ENCODE assay signal across 24 cellular contexts in the genomic region with DNA sequence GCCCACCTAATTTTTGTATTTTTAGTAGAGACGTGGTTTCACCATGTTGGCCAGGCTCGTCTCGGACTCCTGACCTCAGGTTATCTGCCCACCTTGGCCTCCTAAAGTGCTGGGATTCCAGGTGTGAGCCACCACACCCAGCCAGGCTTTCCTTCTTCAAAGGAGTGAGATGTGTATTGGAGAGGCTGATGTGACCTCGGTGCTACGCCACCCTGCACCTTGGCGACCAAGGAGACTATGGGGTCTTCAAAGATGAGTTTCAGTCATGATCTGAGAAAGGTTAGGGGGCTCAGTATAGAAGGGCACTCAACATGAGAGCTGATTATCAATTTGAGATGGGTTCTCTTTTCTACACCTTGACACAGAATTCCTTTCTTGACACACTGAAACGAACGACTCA.
"Had no signal": no experiment of that assay in that cellular context is flagged by ENCODE, and none has a peak within 500 bp of the region (broad histone marks: within the 10 kb centered on the region; RNA-seq: fewer than 3 reads in every experiment).

No MANE protein-coding gene starts in this region.

- DNase-seq: immature natural killer cell; islet precursor cell; midbrain; mucosa of descending colon; naive thymus-derived CD4-positive, alpha-beta T cell; pancreas; posterior cingulate gyrus; retina; right lobe of liver; stimulated activated CD4-positive, alpha-beta T cell treated with anti-CD3 and anti-CD28 coated beads, Interleukin-1b, Interleukin-23, amount 100 ng/mL, for 48 hours; stimulated activated CD4-positive, alpha-beta T cell treated with anti-CD3 and anti-CD28 coated beads, Interleukin-2, amount 100 ng/mL, for 48 hours; stimulated activated CD4-positive, alpha-beta T cell treated with anti-CD3 and anti-CD28 coated beads, Interleukin-4, amount 100 ng/mL, for 4 hours; stimulated activated CD8-positive, alpha-beta memory T cell treated with anti-CD3 and anti-CD28 coated beads, Interleukin-4, amount 100 ng/mL, for 48 hours; stimulated activated naive CD4-positive, alpha-beta T cell treated with Interleukin-2 at 50 U/mL for 16 hours; stimulated activated naive CD8-positive, alpha-beta T cell treated with anti-CD3 and anti-CD28 coated beads, Interleukin-15, amount 100 ng/mL, for 72 hours; thyroid gland; transverse colon; upper lobe of left lung had no signal

- H3K36me3 ChIP-seq: pancreas, prostate gland, right lobe of liver, thyroid gland, transverse colon, upper lobe of left lung, vagina had no signal

- H3K4me3 Mint-ChIP-seq: immature natural killer cell; naive thymus-derived CD4-positive, alpha-beta T cell; natural killer cell treated with Interleukin-12 subunit alpha and Interleukin-12 subunit beta and Interleukin-15 and Interleukin-18, amount 100 ng/mL, for 72 hours; stimulated activated memory B cell treated with anti-CD40 and anti-IgM and Interleukin-4, amounts not matched to agents 10 μg/mL and 1 μg/mL and 100 μg/mL, for 72 hours; stimulated activated naive CD8-positive, alpha-beta T cell treated with anti-CD3 and anti-CD28 coated beads, Interleukin-15, amount 100 ng/mL, for 72 hours had no signal

- H3K9me3 Mint-ChIP-seq: immature natural killer cell; stimulated activated memory B cell treated with anti-CD40 and anti-IgM and Interleukin-4, amounts not matched to agents 10 μg/mL and 1 μg/mL and 100 μg/mL, for 72 hours; stimulated activated naive CD8-positive, alpha-beta T cell treated with anti-CD3 and anti-CD28 coated beads, Interleukin-15, amount 100 ng/mL, for 72 hours had no signal

- H3K27me3 ChIP-seq: right lobe of liver, thyroid gland, transverse colon, upper lobe of left lung, vagina had no signal

- H3K9me3 ChIP-seq: mucosa of descending colon, pancreas, prostate gland, right lobe of liver, thyroid gland, transverse colon, upper lobe of left lung, vagina had no signal

- H3K4me1 ChIP-seq: pancreas, prostate gland, right lobe of liver, thyroid gland, transverse colon, upper lobe of left lung, vagina had no signal

- H3K36me3 Mint-ChIP-seq: immature natural killer cell; naive thymus-derived CD4-positive, alpha-beta T cell; natural killer cell treated with Interleukin-12 subunit alpha and Interleukin-12 subunit beta and Interleukin-15 and Interleukin-18, amount 100 ng/mL, for 72 hours; stimulated activated memory B cell treated with anti-CD40 and anti-IgM and Interleukin-4, amounts not matched to agents 10 μg/mL and 1 μg/mL and 100 μg/mL, for 72 hours had no signal

- H3K4me3 ChIP-seq: lung, mucosa of descending colon, pancreas, prostate gland, right lobe of liver, thyroid gland, transverse colon, upper lobe of left lung, vagina had no signal

- H3K27ac ChIP-seq: pancreas, prostate gland, right lobe of liver, thyroid gland, transverse colon, upper lobe of left lung, vagina had no signal

- ATAC-seq: left lobe of liver; mucosa of descending colon; naive thymus-derived CD4-positive, alpha-beta T cell; natural killer cell treated with Interleukin-12 subunit alpha and Interleukin-12 subunit beta and Interleukin-15 and Interleukin-18, amount 100 ng/mL, for 72 hours; pancreas; right lobe of liver; stimulated activated memory B cell treated with anti-CD40 and anti-IgM and Interleukin-4, amounts not matched to agents 10 μg/mL and 1 μg/mL and 100 μg/mL, for 72 hours; stimulated activated naive CD8-positive, alpha-beta T cell treated with anti-CD3 and anti-CD28 coated beads, Interleukin-15, amount 100 ng/mL, for 72 hours had no signal

- H3K27ac Mint-ChIP-seq: immature natural killer cell; naive thymus-derived CD4-positive, alpha-beta T cell; natural killer cell treated with Interleukin-12 subunit alpha and Interleukin-12 subunit beta and Interleukin-15 and Interleukin-18, amount 100 ng/mL, for 72 hours; stimulated activated memory B cell treated with anti-CD40 and anti-IgM and Interleukin-4, amounts not matched to agents 10 μg/mL and 1 μg/mL and 100 μg/mL, for 72 hours; stimulated activated naive CD8-positive, alpha-beta T cell treated with anti-CD3 and anti-CD28 coated beads, Interleukin-15, amount 100 ng/mL, for 72 hours had no signal

- H3K27me3 Mint-ChIP-seq: natural killer cell treated with Interleukin-12 subunit alpha and Interleukin-12 subunit beta and Interleukin-15 and Interleukin-18, amount 100 ng/mL, for 72 hours; stimulated activated memory B cell treated with anti-CD40 and anti-IgM and Interleukin-4, amounts not matched to agents 10 μg/mL and 1 μg/mL and 100 μg/mL, for 72 hours; stimulated activated naive CD8-positive, alpha-beta T cell treated with anti-CD3 and anti-CD28 coated beads, Interleukin-15, amount 100 ng/mL, for 72 hours had no signal

- H3K4me1 Mint-ChIP-seq: immature natural killer cell; naive thymus-derived CD4-positive, alpha-beta T cell; stimulated activated memory B cell treated with anti-CD40 and anti-IgM and Interleukin-4, amounts not matched to agents 10 μg/mL and 1 μg/mL and 100 μg/mL, for 72 hours; stimulated activated naive CD8-positive, alpha-beta T cell treated with anti-CD3 and anti-CD28 coated beads, Interleukin-15, amount 100 ng/mL, for 72 hours had no signal
